In the genomic region with DNA sequence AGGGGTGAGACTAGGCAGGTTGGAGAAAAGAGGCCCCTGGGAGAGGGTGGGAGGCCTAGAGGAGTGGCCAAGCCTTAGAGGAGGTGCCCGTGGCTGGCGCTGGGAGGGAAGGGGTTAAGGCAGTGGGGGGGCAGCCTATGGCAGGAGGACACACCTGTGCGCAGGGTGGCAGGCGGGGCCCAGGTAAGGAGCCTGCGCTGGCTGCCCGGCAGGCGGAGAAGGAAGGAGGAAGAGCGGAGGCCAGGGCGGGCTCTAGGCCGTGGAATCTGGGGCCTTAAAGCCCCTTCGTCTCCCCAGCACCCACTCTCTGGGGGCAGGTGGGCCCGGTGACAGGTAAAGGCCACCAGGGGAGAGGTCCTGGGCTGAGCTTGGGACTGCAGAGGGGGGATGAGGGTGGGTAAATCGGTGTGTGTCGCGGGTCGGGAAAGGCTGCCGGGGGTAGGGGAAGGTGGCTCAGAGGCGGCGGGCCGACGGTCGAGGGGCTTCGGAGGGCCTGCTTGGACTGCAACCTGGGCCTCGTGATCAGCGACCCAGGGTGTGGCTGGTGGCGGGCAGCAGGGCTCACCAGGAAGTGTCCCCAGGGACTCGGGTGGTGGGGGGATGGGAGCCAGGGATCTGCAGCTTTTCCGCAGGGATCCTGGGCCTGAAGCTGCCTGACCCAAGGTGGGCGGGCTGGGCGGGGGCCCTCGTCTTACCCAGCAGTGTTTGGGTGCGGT, we compare ENCODE assay signal across 8 cellular contexts. TPM values are rescaled to one million over a fixed set of nuclear protein-coding genes. Genes with fewer than 3 reads are reported as not detected.
DNase-seq lines count a peak whose midpoint lies in the region; ATAC-seq and TF ChIP-seq lines count a peak whose summit lies in the region.

No MANE protein-coding gene starts in this region.

- peaks cover 45 to 47% of the 10 kb centered on the region in 2 donors for H3K4me1 Mint-ChIP-seq in natural killer cell treated with Interleukin-12 subunit alpha and Interleukin-12 subunit beta and Interleukin-15 and Interleukin-18, amount 100 ng/mL, for 72 hours (ENCODE audit: low read depth in 2 of 2)
- peaks cover 36 to 47% of the 10 kb centered on the region in 2 donors for H3K4me1 Mint-ChIP-seq in natural killer cell
- H3K4me1 Mint-ChIP-seq in activated CD8-positive, alpha-beta T cell treated with anti-CD3 and anti-CD28 coated beads, Interleukin-2, amount 10 ng/mL, durations not matched to agents 7 days and 5 days (ENCODE audit: low read depth): peaks cover 82% of the 10 kb centered on the region

- peaks cover 6 to 31% (median 22%) of the 10 kb centered on the region in 4 donors for H3K36me3 ChIP-seq in right lobe of liver

- 79% methylated on average over 19 of the region's 32 CpGs for WGBS in right lobe of liver (ENCODE audit: insufficient coverage, low coverage, low lambda C conversion rate, missing lambda C conversion rate)

- peak overlapping the region; percentile 96 for H3K27ac Mint-ChIP-seq in natural killer cell treated with Interleukin-12 subunit alpha and Interleukin-12 subunit beta and Interleukin-15 and Interleukin-18, amount 100 ng/mL, for 72 hours
- peak overlapping the region in 1 of 2 donors; percentile 98 for H3K27ac Mint-ChIP-seq in natural killer cell
- peak overlapping the region; percentile 25 for H3K27ac Mint-ChIP-seq in activated CD8-positive, alpha-beta T cell treated with anti-CD3 and anti-CD28 coated beads, Interleukin-2, amount 10 ng/mL, durations not matched to agents 7 days and 5 days

- peaks cover 2 to 15% (median 7%) of the 10 kb centered on the region in 4 donors for H3K4me1 ChIP-seq in right lobe of liver

- CTCF ChIA-PET in activated CD8-positive, alpha-beta T cell treated with anti-CD3 and anti-CD28 coated beads, Interleukin-2, amount 10 ng/mL, durations not matched to agents 7 days and 5 days (lab: Charles Lee): interaction anchor here (1.0 to 13.3 kb wide), 7 partner anchors 9 to 149 kb away, joined by 3 to 742 read pairs (median 18); partner anchors contain the start of genes C12orf57, C1RL, PTPN6 and RNU7-1

- POLR2A ChIA-PET in activated CD8-positive, alpha-beta T cell treated with anti-CD3 and anti-CD28 coated beads, Interleukin-2, amount 10 ng/mL, durations not matched to agents 7 days and 5 days (lab: Charles Lee): interaction anchor here (1.0 to 18.7 kb wide), 3 partner anchors 18 to 94 kb away, joined by 4 to 1099 read pairs (median 5); partner anchors contain the start of genes C12orf57, PTPN6, RNU7-1 and SPSB2

- no peaks in the 10 kb centered on the region for H3K27me3 Mint-ChIP-seq in natural killer cell treated with Interleukin-12 subunit alpha and Interleukin-12 subunit beta and Interleukin-15 and Interleukin-18, amount 100 ng/mL, for 72 hours
- H3K27me3 Mint-ChIP-seq in natural killer cell (ENCODE audit: low read depth in 2 of 2): no peaks in the 10 kb centered on the region
- no peaks in the 10 kb centered on the region for H3K27me3 Mint-ChIP-seq in activated CD8-positive, alpha-beta T cell treated with anti-CD3 and anti-CD28 coated beads, Interleukin-2, amount 10 ng/mL, durations not matched to agents 7 days and 5 days (ENCODE audit: low read depth)

- TF ChIP-seq CTCF in natural killer cell (IDR thresholded peaks at IDR 0.05) (no peak), right lobe of liver (IDR thresholded peaks at IDR 0.05) (no peak)

- H3K27ac ChIP-seq in right lobe of liver: no peak overlapping the region

- no peaks in the 10 kb centered on the region for H3K9me3 ChIP-seq in right lobe of liver

- H3K4me3 ChIP-seq in right lobe of liver: no peak overlapping the region

- intact Hi-C loops in natural killer cell (cut with micrococcal nuclease): no loop called here
- intact Hi-C loops in right lobe of liver (cut with DNase I): no loop called here

- no peaks in the 10 kb centered on the region for H3K27me3 ChIP-seq in right lobe of liver

- no peak for TF ChIP-seq POLR2A in right lobe of liver (IDR thresholded peaks at IDR 0.05)

- no peaks in the 10 kb centered on the region for H3K9me3 Mint-ChIP-seq in natural killer cell treated with Interleukin-12 subunit alpha and Interleukin-12 subunit beta and Interleukin-15 and Interleukin-18, amount 100 ng/mL, for 72 hours
- H3K9me3 Mint-ChIP-seq in natural killer cell: no peaks in the 10 kb centered on the region
- H3K9me3 Mint-ChIP-seq in activated CD8-positive, alpha-beta T cell treated with anti-CD3 and anti-CD28 coated beads, Interleukin-2, amount 10 ng/mL, durations not matched to agents 7 days and 5 days (ENCODE audit: insufficient read depth): no peaks in the 10 kb centered on the region

- no peak for ATAC-seq in natural killer cell treated with Interleukin-12 subunit alpha and Interleukin-12 subunit beta and Interleukin-15 and Interleukin-18, amount 100 ng/mL, for 72 hours
- no peak for ATAC-seq in natural killer cell
- ATAC-seq in activated CD8-positive, alpha-beta T cell treated with anti-CD3 and anti-CD28 coated beads, Interleukin-2, amount 10 ng/mL, durations not matched to agents 7 days and 5 days: no peak
- no peak for ATAC-seq in right lobe of liver
- ATAC-seq in GM19328 (IDR thresholded peaks at IDR 0.05; ENCODE audit: unreplicated experiment): no peak

- H3K36me3 Mint-ChIP-seq in natural killer cell treated with Interleukin-12 subunit alpha and Interleukin-12 subunit beta and Interleukin-15 and Interleukin-18, amount 100 ng/mL, for 72 hours: peaks cover 13% of the 10 kb centered on the region
- H3K36me3 Mint-ChIP-seq in natural killer cell: peaks cover 6% of the 10 kb centered on the region
- peaks cover 67% of the 10 kb centered on the region for H3K36me3 Mint-ChIP-seq in activated CD8-positive, alpha-beta T cell treated with anti-CD3 and anti-CD28 coated beads, Interleukin-2, amount 10 ng/mL, durations not matched to agents 7 days and 5 days (ENCODE audit: low read depth)

- no peak for DNase-seq in natural killer cell treated with Interleukin-12 subunit alpha and Interleukin-12 subunit beta and Interleukin-15 and Interleukin-18, amount 100 ng/mL, for 72 hours (ENCODE audit: low spot score)
- no peak for DNase-seq in natural killer cell
- DNase-seq in activated CD8-positive, alpha-beta T cell treated with anti-CD3 and anti-CD28 coated beads, Interleukin-2, amount 10 ng/mL, durations not matched to agents 7 days and 5 days: no peak
- DNase-seq in right lobe of liver: peak in 2 of 3 donors; percentile 50 to 57
- DNase-seq in cerebellar cortex (ENCODE audit: low spot score): no peak
- DNase-seq in amniotic stem cell (lab: John Stamatoyannopoulos, UW): no peak
- no peak for DNase-seq in kidney glomerular epithelial cell (lab: John Stamatoyannopoulos, UW)

- no peak overlapping the region for H3K4me3 Mint-ChIP-seq in natural killer cell treated with Interleukin-12 subunit alpha and Interleukin-12 subunit beta and Interleukin-15 and Interleukin-18, amount 100 ng/mL, for 72 hours
- no peak overlapping the region for H3K4me3 Mint-ChIP-seq in natural killer cell
- no peak overlapping the region for H3K4me3 Mint-ChIP-seq in activated CD8-positive, alpha-beta T cell treated with anti-CD3 and anti-CD28 coated beads, Interleukin-2, amount 10 ng/mL, durations not matched to agents 7 days and 5 days

RNA-seq across cellular contexts. Expression of gene PHB2, which starts 7.3 kb away (rescaled TPM):
- total RNA-seq in natural killer cell treated with Interleukin-12 subunit alpha and Interleukin-12 subunit beta and Interleukin-15 and Interleukin-18, amount 100 ng/mL, for 72 hours: 100 to 1,000 TPM; 227 to 350 TPM
- total RNA-seq in natural killer cell (100 to 1,000 TPM; 123 to 133 (median 127) TPM), right lobe of liver (100 to 1,000 TPM in 4 of 6 experiments, 10 to 100 TPM in 2; 95.5 to 215 (median 122) TPM)
- 100 to 1,000 TPM; 226 to 236 TPM for total RNA-seq in activated CD8-positive, alpha-beta T cell treated with anti-CD3 and anti-CD28 coated beads, Interleukin-2, amount 10 ng/mL, durations not matched to agents 7 days and 5 days

RNA-seq across cellular contexts. Expression of gene EMG1, which starts 7.5 kb away (rescaled TPM):
- 100 to 1,000 TPM in 1 of 2 donors, 10 to 100 TPM in 1; 74.9 to 141 TPM for total RNA-seq in natural killer cell treated with Interleukin-12 subunit alpha and Interleukin-12 subunit beta and Interleukin-15 and Interleukin-18, amount 100 ng/mL, for 72 hours
- total RNA-seq in natural killer cell (10 to 100 TPM; 22.1 to 30.4 (median 23.3) TPM), right lobe of liver (10 to 100 TPM; 13.2 to 28.1 (median 18.9) TPM)
- 10 to 100 TPM; 54.9 to 58.7 TPM for total RNA-seq in activated CD8-positive, alpha-beta T cell treated with anti-CD3 and anti-CD28 coated beads, Interleukin-2, amount 10 ng/mL, durations not matched to agents 7 days and 5 days

RNA-seq across cellular contexts. Expression of gene PTPN6, which starts 12.0 kb away (rescaled TPM):
- total RNA-seq in natural killer cell treated with Interleukin-12 subunit alpha and Interleukin-12 subunit beta and Interleukin-15 and Interleukin-18, amount 100 ng/mL, for 72 hours: 100 to 1,000 TPM in 1 of 2 donors, 10 to 100 TPM in 1; 71.6 to 131 TPM
- 100 to 1,000 TPM; 279 to 357 (median 312) TPM for total RNA-seq in natural killer cell
- 100 to 1,000 TPM; 354 to 397 TPM for total RNA-seq in activated CD8-positive, alpha-beta T cell treated with anti-CD3 and anti-CD28 coated beads, Interleukin-2, amount 10 ng/mL, durations not matched to agents 7 days and 5 days
- total RNA-seq in right lobe of liver: 10 to 100 TPM; 12.1 to 30.6 (median 19.4) TPM

RNA-seq across cellular contexts. Expression of gene C12orf57, which starts 19.4 kb away (rescaled TPM):
- total RNA-seq in natural killer cell treated with Interleukin-12 subunit alpha and Interleukin-12 subunit beta and Interleukin-15 and Interleukin-18, amount 100 ng/mL, for 72 hours: 100 to 1,000 TPM in 1 of 2 donors, 10 to 100 TPM in 1; 89.7 to 106 TPM
- total RNA-seq in natural killer cell (100 to 1,000 TPM; 125 to 157 (median 126) TPM), right lobe of liver (100 to 1,000 TPM in 2 of 6 experiments, 10 to 100 TPM in 4; 47.6 to 189 (median 70.5) TPM)
- 100 to 1,000 TPM; 184 to 185 TPM for total RNA-seq in activated CD8-positive, alpha-beta T cell treated with anti-CD3 and anti-CD28 coated beads, Interleukin-2, amount 10 ng/mL, durations not matched to agents 7 days and 5 days

RNA-seq across cellular contexts. Expression of gene RNU7-1, which starts 19.6 kb away (rescaled TPM):
- not detected for total RNA-seq in natural killer cell treated with Interleukin-12 subunit alpha and Interleukin-12 subunit beta and Interleukin-15 and Interleukin-18, amount 100 ng/mL, for 72 hours
- total RNA-seq in natural killer cell: not detected
- total RNA-seq in activated CD8-positive, alpha-beta T cell treated with anti-CD3 and anti-CD28 coated beads, Interleukin-2, amount 10 ng/mL, durations not matched to agents 7 days and 5 days: not detected
- total RNA-seq in right lobe of liver: not detected

Comparison
In these comparisons a context has a peak if more than half of its experiments do, and no peak if none do; other contexts are left out.
1. DNase-seq: peak in right lobe of liver (2 of 3); none in natural killer cell treated with Interleukin-12 subunit alpha and Interleukin-12 subunit beta and Interleukin-15 and Interleukin-18, amount 100 ng/mL, for 72 hours (single experiment), natural killer cell (single experiment), activated CD8-positive, alpha-beta T cell treated with anti-CD3 and anti-CD28 coated beads, Interleukin-2, amount 10 ng/mL, durations not matched to agents 7 days and 5 days (single experiment), cerebellar cortex (single experiment), amniotic stem cell (single experiment) and kidney glomerular epithelial cell (single experiment).